In genomic region chr12:92803921-92804320, GRCh38 we compare ENCODE assay signal across 8 cellular contexts.
"Had no signal": no experiment of that assay in that cellular context is flagged by ENCODE, and none has a peak within 500 bp of the region (broad histone marks: within the 10 kb centered on the region; RNA-seq: fewer than 3 reads in every experiment).

No MANE protein-coding gene starts in this region.

- H2AFZ ChIP-seq: GM23248 had no signal

- H3K4me3 ChIP-seq: GM23248, HAP-1, K562 had no signal

- H3K9me3 ChIP-seq: HAP-1 had no signal

- H3K27ac ChIP-seq: GM23248 had no signal

- ATAC-seq: HCT116, K562 had no signal

- DNase-seq: GM23248, GOT3, H7, HFFc6, IMR-90 had no signal

- H3K4me1 ChIP-seq: HAP-1 had no signal

- H3K9ac ChIP-seq: GM23248 had no signal
